ENCODE assay signal across 8 cellular contexts in genomic region chr12:80936353-80936641, GRCh38. TPM values are rescaled to one million over a fixed set of nuclear protein-coding genes. Genes with fewer than 3 reads are reported as not detected.
DNase-seq lines count a peak whose midpoint lies in the region; TF ChIP-seq lines count a peak whose summit lies in the region.

No MANE protein-coding gene starts in this region.

- no peaks in the 10 kb centered on the region for H3K9me3 ChIP-seq in iPS-18c (ENCODE audit: control insufficient read depth, insufficient read depth, low read length)
- no peaks in the 10 kb centered on the region for H3K9me3 ChIP-seq in thyroid gland

- H3K27ac ChIP-seq in thyroid gland: peak overlapping the region; percentile 68 to 92 (median 92)

- H3K4me1 ChIP-seq in thyroid gland: no peaks in the 10 kb centered on the region

- H3K27me3 Mint-ChIP-seq in activated CD4-positive, alpha-beta T cell treated with anti-CD3 and anti-CD28 coated beads, Interleukin-2, amount 10 ng/mL, durations not matched to agents 7 days and 5 days: peaks cover 30% of the 10 kb centered on the region
- H3K27me3 Mint-ChIP-seq in activated T-helper 1 cell treated with anti-CD3 and anti-CD28 coated beads, Interleukin-12 subunit alpha, Interleukin-12 subunit beta, Interleukin-2, Interleukin-4 antibody, amounts not matched to agents 30 ng/mL and 10 ng/mL and 1 ng/mL, durations not matched to agents 14 hours and 24 hours and 36 hours (ENCODE audit: insufficient read depth): peaks cover 32% of the 10 kb centered on the region

- 3 to 7% methylated on average over 10 to 11 of the region's 11 CpGs for WGBS in thyroid gland, 2 donors

- no peak overlapping the region for H3K27ac Mint-ChIP-seq in activated CD4-positive, alpha-beta T cell treated with anti-CD3 and anti-CD28 coated beads, Interleukin-2, amount 10 ng/mL, durations not matched to agents 7 days and 5 days
- H3K27ac Mint-ChIP-seq in activated T-helper 1 cell treated with anti-CD3 and anti-CD28 coated beads, Interleukin-12 subunit alpha, Interleukin-12 subunit beta, Interleukin-2, Interleukin-4 antibody, amounts not matched to agents 30 ng/mL and 10 ng/mL and 1 ng/mL, durations not matched to agents 14 hours and 24 hours and 36 hours: no peak overlapping the region

- no peak for TF ChIP-seq POLR2A in thyroid gland (IDR thresholded peaks at IDR 0.05)

- no peaks in the 10 kb centered on the region for H3K36me3 ChIP-seq in thyroid gland

- H3K9me3 Mint-ChIP-seq in activated CD4-positive, alpha-beta T cell treated with anti-CD3 and anti-CD28 coated beads, Interleukin-2, amount 10 ng/mL, durations not matched to agents 7 days and 5 days: peaks cover 3% of the 10 kb centered on the region
- no peaks in the 10 kb centered on the region for H3K9me3 Mint-ChIP-seq in activated T-helper 1 cell treated with anti-CD3 and anti-CD28 coated beads, Interleukin-12 subunit alpha, Interleukin-12 subunit beta, Interleukin-2, Interleukin-4 antibody, amounts not matched to agents 30 ng/mL and 10 ng/mL and 1 ng/mL, durations not matched to agents 14 hours and 24 hours and 36 hours

- H3K36me3 Mint-ChIP-seq in activated CD4-positive, alpha-beta T cell treated with anti-CD3 and anti-CD28 coated beads, Interleukin-2, amount 10 ng/mL, durations not matched to agents 7 days and 5 days (ENCODE audit: low read depth): peaks cover 2% of the 10 kb centered on the region
- no peaks in the 10 kb centered on the region for H3K36me3 Mint-ChIP-seq in activated T-helper 1 cell treated with anti-CD3 and anti-CD28 coated beads, Interleukin-12 subunit alpha, Interleukin-12 subunit beta, Interleukin-2, Interleukin-4 antibody, amounts not matched to agents 30 ng/mL and 10 ng/mL and 1 ng/mL, durations not matched to agents 14 hours and 24 hours and 36 hours (ENCODE audit: low read depth)

- H3K4me3 ChIP-seq in iPS-18c (ENCODE audit: insufficient read depth, low read depth, low read length) (peak overlapping the region; percentile 82), thyroid gland (replicated peaks in 1 of 3) (peak overlapping the region; percentile 44 to 87 (median 66))

- CTCF ChIA-PET in activated CD4-positive, alpha-beta T cell treated with anti-CD3 and anti-CD28 coated beads, Interleukin-2, amount 10 ng/mL, durations not matched to agents 7 days and 5 days (lab: Charles Lee): no interaction called here
- CTCF ChIA-PET in GM10248 (lab: Yijun Ruan, JAX): interaction anchor here (1.2 to 2.4 kb wide), 6 partner anchors 10 to 28 kb away, joined by 3 to 6 read pairs (median 4); no protein-coding TSS in a partner anchor

- H3K4me3 Mint-ChIP-seq in activated CD4-positive, alpha-beta T cell treated with anti-CD3 and anti-CD28 coated beads, Interleukin-2, amount 10 ng/mL, durations not matched to agents 7 days and 5 days: peak overlapping the region; percentile 10
- peak overlapping the region; percentile 67 for H3K4me3 Mint-ChIP-seq in activated T-helper 1 cell treated with anti-CD3 and anti-CD28 coated beads, Interleukin-12 subunit alpha, Interleukin-12 subunit beta, Interleukin-2, Interleukin-4 antibody, amounts not matched to agents 30 ng/mL and 10 ng/mL and 1 ng/mL, durations not matched to agents 14 hours and 24 hours and 36 hours

- no peak for TF ChIP-seq CTCF in thyroid gland (IDR thresholded peaks at IDR 0.05)
- TF ChIP-seq CTCF in GM10248 (IDR thresholded peaks at IDR 0.05; ENCODE audit: control extremely low read depth, extremely low read depth, low read depth, missing control alignments): no peak

- no peak for DNase-seq in activated CD4-positive, alpha-beta T cell treated with anti-CD3 and anti-CD28 coated beads, Interleukin-2, amount 10 ng/mL, durations not matched to agents 7 days and 5 days
- DNase-seq in activated CD4-positive, alpha-beta T cell treated with anti-CD3 and anti-CD28 coated beads, Interleukin-2, amount 50 U/mL, for 1 hour: no peak
- DNase-seq in activated T-helper 1 cell treated with anti-CD3 and anti-CD28 coated beads, Interleukin-12 subunit alpha, Interleukin-12 subunit beta, Interleukin-2, Interleukin-4 antibody, amounts not matched to agents 30 ng/mL and 10 ng/mL and 1 ng/mL, durations not matched to agents 14 hours and 24 hours and 36 hours (ENCODE audit: low spot score): no peak
- no peak for DNase-seq in thyroid gland
- no peak for DNase-seq in GOT3 (lab: John Stamatoyannopoulos, UW)
- DNase-seq in GM10248 (ENCODE audit: extremely low spot score): no peak
- no peak for DNase-seq in NCI-H1105 treated with DMSO at 0.1 percent for 48 hours (lab: John Stamatoyannopoulos, UW)

- POLR2A ChIA-PET in activated CD4-positive, alpha-beta T cell treated with anti-CD3 and anti-CD28 coated beads, Interleukin-2, amount 10 ng/mL, durations not matched to agents 7 days and 5 days (lab: Charles Lee): no interaction called here
- POLR2A ChIA-PET in GM10248 (lab: Yijun Ruan, JAX): no interaction called here

- intact Hi-C loops in activated T-helper 1 cell treated with anti-CD3 and anti-CD28 coated beads, Interleukin-12 subunit alpha, Interleukin-12 subunit beta, Interleukin-2, Interleukin-4 antibody, amounts not matched to agents 30 ng/mL and 10 ng/mL and 1 ng/mL, durations not matched to agents 14 hours and 24 hours and 36 hours (cut with micrococcal nuclease): no loop called here
- intact Hi-C loops in thyroid gland (cut with DNase I): no loop called here

- no peaks in the 10 kb centered on the region for H3K27me3 ChIP-seq in thyroid gland

- H3K4me1 Mint-ChIP-seq in activated CD4-positive, alpha-beta T cell treated with anti-CD3 and anti-CD28 coated beads, Interleukin-2, amount 10 ng/mL, durations not matched to agents 7 days and 5 days: peaks cover 4% of the 10 kb centered on the region
- H3K4me1 Mint-ChIP-seq in activated T-helper 1 cell treated with anti-CD3 and anti-CD28 coated beads, Interleukin-12 subunit alpha, Interleukin-12 subunit beta, Interleukin-2, Interleukin-4 antibody, amounts not matched to agents 30 ng/mL and 10 ng/mL and 1 ng/mL, durations not matched to agents 14 hours and 24 hours and 36 hours (ENCODE audit: low read depth): peaks cover 5% of the 10 kb centered on the region

RNA-seq across cellular contexts. Expression of gene LIN7A, which starts 1.4 kb away (rescaled TPM):
- total RNA-seq in activated CD4-positive, alpha-beta T cell treated with anti-CD3 and anti-CD28 coated beads, Interleukin-2, amount 10 ng/mL, durations not matched to agents 7 days and 5 days: not detected
- total RNA-seq in activated T-helper 1 cell treated with anti-CD3 and anti-CD28 coated beads, Interleukin-12 subunit alpha, Interleukin-12 subunit beta, Interleukin-2, Interleukin-4 antibody, amounts not matched to agents 30 ng/mL and 10 ng/mL and 1 ng/mL, durations not matched to agents 14 hours and 24 hours and 36 hours: 1.5 and 2.1 TPM in 2 replicates
- 10 to 100 TPM in 3 of 4 donors, 1 to 10 TPM in 1; 7.9 to 21.4 (median 18.4) TPM for total RNA-seq in thyroid gland
